In genomic region chr18:13465126-13465446, GRCh38 we compare ENCODE assay signal across 8 cellular contexts.
DNase-seq lines count a peak whose midpoint lies in the region; ATAC-seq and TF ChIP-seq lines count a peak whose summit lies in the region.

No MANE protein-coding gene starts in this region.

- H3K27ac ChIP-seq in SU-DHL-6 (ENCODE audit: low read depth, low read length) = no peak overlapping the region
- peak overlapping the region; percentile 66 for H3K27ac ChIP-seq in naive thymus-derived CD4-positive, alpha-beta T cell (ENCODE audit: low read depth, low read length)

- no peak for TF ChIP-seq CTCF in SU-DHL-6 (IDR thresholded peaks at IDR 0.05; ENCODE audit: insufficient read depth, low read length, poor library complexity, severe bottlenecking)
- TF ChIP-seq CTCF in mucosa of descending colon (IDR thresholded peaks at IDR 0.05) = no peak

- H3K36me3 Mint-ChIP-seq in naive thymus-derived CD4-positive, alpha-beta T cell = peaks cover 14 to 46% (median 26%) of the 10 kb centered on the region in 5 donors

- no peaks in the 10 kb centered on the region for H3K9me3 ChIP-seq in SU-DHL-6 (ENCODE audit: insufficient read depth, low read length)
- H3K9me3 ChIP-seq in naive thymus-derived CD4-positive, alpha-beta T cell (ENCODE audit: control insufficient read depth in 2 of 3, low read length in 3 of 3) = no peaks in the 10 kb centered on the region
- H3K9me3 ChIP-seq in MG63 = 0 out of 2 replicates have a peak, but pooled peaks cover 2% of the 10 kb centered on the region
- no peaks in the 10 kb centered on the region for H3K9me3 ChIP-seq in mucosa of descending colon

- CTCF ChIA-PET in naive thymus-derived CD4-positive, alpha-beta T cell (lab: Charles Lee) = no interaction called here

- H3K4me3 ChIP-seq in SU-DHL-6 (ENCODE audit: insufficient read depth, low read length, poor library complexity, severe bottlenecking) (peak overlapping the region; percentile 23), MG63 (no peak overlapping the region), mucosa of descending colon (no peak overlapping the region)
- peak overlapping the region; percentile 66 for H3K4me3 ChIP-seq in naive thymus-derived CD4-positive, alpha-beta T cell (ENCODE audit: low read length)

- H3K27me3 ChIP-seq in SU-DHL-6 (ENCODE audit: low read length) = no peaks in the 10 kb centered on the region; the same call in 1 of the 2 replicates
- no peaks in the 10 kb centered on the region for H3K27me3 ChIP-seq in naive thymus-derived CD4-positive, alpha-beta T cell (ENCODE audit: control insufficient read depth in 2 of 2, insufficient read depth in 2 of 2, low read length in 2 of 2)
- H3K27me3 ChIP-seq in MG63 = no peaks in the 10 kb centered on the region

- peak overlapping the region; percentile 55 for H3K4me2 ChIP-seq in SU-DHL-6 (ENCODE audit: low read depth, low read length, poor library complexity, severe bottlenecking)

- H3K9ac ChIP-seq in SU-DHL-6 (ENCODE audit: low read length) = peak overlapping the region; percentile 10; the same call in 1 of the 2 replicates

- H4K20me1 ChIP-seq in SU-DHL-6 (ENCODE audit: low read depth, low read length) = no peaks in the 10 kb centered on the region

- ATAC-seq in GM18511 (IDR thresholded peaks at IDR 0.05; ENCODE audit: unreplicated experiment) = peak; percentile 31
- ATAC-seq in GM21737 (IDR thresholded peaks at IDR 0.05; ENCODE audit: unreplicated experiment) = peak; percentile 18
- peak; percentile 48 for ATAC-seq in naive thymus-derived CD4-positive, alpha-beta T cell
- ATAC-seq in mucosa of descending colon = no peak

- peaks cover 2 to 20% (median 13%) of the 10 kb centered on the region in 11 donors for H3K9me3 Mint-ChIP-seq in naive thymus-derived CD4-positive, alpha-beta T cell

- H3K27ac Mint-ChIP-seq in naive thymus-derived CD4-positive, alpha-beta T cell = peak overlapping the region; percentile 88 to 99 (median 95)

- H3K4me3 Mint-ChIP-seq in naive thymus-derived CD4-positive, alpha-beta T cell = peak overlapping the region; percentile 87 to 100 (median 94)

- peak overlapping the region; percentile 74 for H2AFZ ChIP-seq in SU-DHL-6 (ENCODE audit: low read depth, low read length, severe bottlenecking)

- no peaks in the 10 kb centered on the region for H3K36me3 ChIP-seq in SU-DHL-6 (ENCODE audit: low read length)
- no peaks in the 10 kb centered on the region for H3K36me3 ChIP-seq in naive thymus-derived CD4-positive, alpha-beta T cell (ENCODE audit: control insufficient read depth in 2 of 3, insufficient read depth in 3 of 3, low read length in 3 of 3)
- H3K36me3 ChIP-seq in MG63 = no peaks in the 10 kb centered on the region
- H3K36me3 ChIP-seq in mucosa of descending colon (ENCODE audit: low read depth) = no peaks in the 10 kb centered on the region

- POLR2A ChIA-PET in naive thymus-derived CD4-positive, alpha-beta T cell (lab: Charles Lee) = interaction anchor here (0.6 to 1.5 kb wide), 3 partner anchors 9 to 155 kb away, joined by 3 read pairs; no protein-coding TSS in a partner anchor

- DNase-seq in naive thymus-derived CD4-positive, alpha-beta T cell = no peak
- no peak for DNase-seq in cerebellar cortex (ENCODE audit: low spot score)
- DNase-seq in MG63 = no peak
- DNase-seq in mucosa of descending colon = no peak
- DNase-seq in stimulated activated CD4-positive, alpha-beta T cell treated with anti-CD3 and anti-CD28 coated beads, Interleukin-4, amount 100 ng/mL, for 24 hours = no peak

- no peaks in the 10 kb centered on the region for H3K27me3 Mint-ChIP-seq in naive thymus-derived CD4-positive, alpha-beta T cell

- no peaks in the 10 kb centered on the region for H3K79me2 ChIP-seq in SU-DHL-6 (ENCODE audit: insufficient read depth, low read length)

- H3K4me1 ChIP-seq in naive thymus-derived CD4-positive, alpha-beta T cell (ENCODE audit: control insufficient read depth in 2 of 2, insufficient read depth in 2 of 2, low read length in 2 of 2) = peaks cover 16 to 47% of the 10 kb centered on the region in 2 donors
- H3K4me1 ChIP-seq in mucosa of descending colon (ENCODE audit: low read depth) = no peaks in the 10 kb centered on the region

- peaks cover 44 to 88% (median 84%) of the 10 kb centered on the region in 7 donors for H3K4me1 Mint-ChIP-seq in naive thymus-derived CD4-positive, alpha-beta T cell

- H3K9me2 ChIP-seq in SU-DHL-6 (replicated peaks; ENCODE audit: insufficient read depth, low read length) = no peaks in the 10 kb centered on the region

- intact Hi-C loops in naive thymus-derived CD4-positive, alpha-beta T cell (cut with micrococcal nuclease) = loop anchor here (1.0 to 10.0 kb wide), 8 partner anchors 27 to 260 kb away; partner anchors contain the start of genes FAM210A (in 1 of the 2) and RNMT (in 1 of the 2)
- intact Hi-C loops in mucosa of descending colon (cut with DNase I, micrococcal nuclease) = no loop called here

- H3F3A ChIP-seq in SU-DHL-6 (ENCODE audit: insufficient read depth) = no peaks in the 10 kb centered on the region

Comparison
In these comparisons a context has a peak if more than half of its experiments do, and no peak if none do; other contexts are left out.
1. H3K4me3 ChIP-seq: peak in SU-DHL-6 (single experiment) and naive thymus-derived CD4-positive, alpha-beta T cell (single experiment); none in MG63 (single experiment) and mucosa of descending colon (single experiment).
2. intact Hi-C loops: an anchor here in naive thymus-derived CD4-positive, alpha-beta T cell (1.0 to 10.0 kb wide); none called in mucosa of descending colon.